ENCODE assay signal across 8 cellular contexts in genomic region chr15:67836477-67836876, GRCh38. TPM values are rescaled to one million over a fixed set of nuclear protein-coding genes. Genes with fewer than 3 reads are reported as not detected.
DNase-seq lines count a peak whose midpoint lies in the region; ATAC-seq, FAIRE-seq and TF ChIP-seq lines count a peak whose summit lies in the region.

No MANE protein-coding gene starts in this region.

- peak; percentile 86 for FAIRE-seq in GM19239 (lab: Jason Lieb, UNC)

- no peak overlapping the region; the same call in 1 of the 2 replicates for H3K4me3 ChIP-seq in AG09309 (ENCODE audit: control insufficient read depth, low read depth, low read length)
- H3K4me3 ChIP-seq in astrocyte of the cerebellum (ENCODE audit: low read depth, low read length), result peak overlapping the region; percentile 16
- H3K4me3 ChIP-seq in kidney epithelial cell (ENCODE audit: low read depth, low read length), result no peak overlapping the region

- H3K27ac Mint-ChIP-seq in stimulated activated memory B cell treated with anti-CD40 and anti-IgM and Interleukin-4, amounts not matched to agents 10 μg/mL and 1 μg/mL and 100 μg/mL, for 72 hours, result peak overlapping the region; percentile 39

- H3K27me3 ChIP-seq in kidney epithelial cell (ENCODE audit: control insufficient read depth, insufficient read depth, low read length), result peaks cover 66% of the 10 kb centered on the region

- DNase-seq in AG09309 (ENCODE audit: low read depth), result no peak
- DNase-seq in GM19239 (ENCODE audit: insufficient read length, low spot score), result no peak
- DNase-seq in RKO (ENCODE audit: low spot score), result peak; percentile 37
- no peak for DNase-seq in astrocyte of the cerebellum (ENCODE audit: low read depth)
- DNase-seq in kidney epithelial cell (ENCODE audit: low read depth), result no peak
- DNase-seq in GOT3 (lab: John Stamatoyannopoulos, UW), result no peak

- TF ChIP-seq CTCF in AG09309 (IDR thresholded peaks at IDR 0.05; ENCODE audit: control insufficient read depth, insufficient read depth, low read depth, low read length, missing control alignments) (peak; percentile 78), astrocyte of the cerebellum (IDR thresholded peaks at IDR 0.05; ENCODE audit: low read depth, low read length, missing control alignments) (peak; percentile 71), kidney epithelial cell (IDR thresholded peaks at IDR 0.05; ENCODE audit: insufficient read depth, low read length, poor library complexity, severe bottlenecking) (peak; percentile 66)

- H3K9me3 Mint-ChIP-seq in stimulated activated memory B cell treated with anti-CD40 and anti-IgM and Interleukin-4, amounts not matched to agents 10 μg/mL and 1 μg/mL and 100 μg/mL, for 72 hours, result no peaks in the 10 kb centered on the region

- in situ Hi-C loops in astrocyte of the cerebellum (cut with HindIII; ENCODE audit: low sequenced_read_pairs), result no loop called here

- peak overlapping the region; percentile 74 for H3K4me3 Mint-ChIP-seq in stimulated activated memory B cell treated with anti-CD40 and anti-IgM and Interleukin-4, amounts not matched to agents 10 μg/mL and 1 μg/mL and 100 μg/mL, for 72 hours

- H3K27me3 Mint-ChIP-seq in stimulated activated memory B cell treated with anti-CD40 and anti-IgM and Interleukin-4, amounts not matched to agents 10 μg/mL and 1 μg/mL and 100 μg/mL, for 72 hours, result peaks cover 52% of the 10 kb centered on the region

- no peaks in the 10 kb centered on the region for H3K36me3 Mint-ChIP-seq in stimulated activated memory B cell treated with anti-CD40 and anti-IgM and Interleukin-4, amounts not matched to agents 10 μg/mL and 1 μg/mL and 100 μg/mL, for 72 hours

- no peaks in the 10 kb centered on the region for H3K36me3 ChIP-seq in kidney epithelial cell (ENCODE audit: control insufficient read depth, insufficient read depth, low read length)

- H3K4me1 Mint-ChIP-seq in stimulated activated memory B cell treated with anti-CD40 and anti-IgM and Interleukin-4, amounts not matched to agents 10 μg/mL and 1 μg/mL and 100 μg/mL, for 72 hours, result peaks cover 70% of the 10 kb centered on the region

- ATAC-seq in stimulated activated memory B cell treated with anti-CD40 and anti-IgM and Interleukin-4, amounts not matched to agents 10 μg/mL and 1 μg/mL and 100 μg/mL, for 72 hours, result no peak
- ATAC-seq in HG02588 (IDR thresholded peaks at IDR 0.05; ENCODE audit: unreplicated experiment), result no peak

RNA-seq across cellular contexts. Expression of gene RNU6-1, which starts 3.4 kb away (rescaled TPM):
- total RNA-seq in kidney epithelial cell, result not detected in 2 replicates

RNA-seq across cellular contexts. Expression of gene SKOR1, which starts 11.2 kb away (rescaled TPM):
- not detected in 2 replicates for total RNA-seq in kidney epithelial cell
